1 cellular context compared by ENCODE assay signal in genomic region chr1:243956448-243956847, GRCh38.
TF ChIP-seq lines count a peak whose summit lies in the region.

No MANE protein-coding gene starts in this region.

TF ChIP-seq in SK-N-SH, 30 proteins besides CTCF, POLR2A, EP300 and RAD21 (continued from another document):
- TF ChIP-seq REST (IDR thresholded peaks at IDR 0.05; ENCODE audit: low read depth, low read length) (no peak), ZBTB33 (IDR thresholded peaks at IDR 0.05; ENCODE audit: borderline replicate concordance, low read depth) (no peak), JUND (IDR thresholded peaks at IDR 0.05) (peak; percentile 70)
